In the genomic region with DNA sequence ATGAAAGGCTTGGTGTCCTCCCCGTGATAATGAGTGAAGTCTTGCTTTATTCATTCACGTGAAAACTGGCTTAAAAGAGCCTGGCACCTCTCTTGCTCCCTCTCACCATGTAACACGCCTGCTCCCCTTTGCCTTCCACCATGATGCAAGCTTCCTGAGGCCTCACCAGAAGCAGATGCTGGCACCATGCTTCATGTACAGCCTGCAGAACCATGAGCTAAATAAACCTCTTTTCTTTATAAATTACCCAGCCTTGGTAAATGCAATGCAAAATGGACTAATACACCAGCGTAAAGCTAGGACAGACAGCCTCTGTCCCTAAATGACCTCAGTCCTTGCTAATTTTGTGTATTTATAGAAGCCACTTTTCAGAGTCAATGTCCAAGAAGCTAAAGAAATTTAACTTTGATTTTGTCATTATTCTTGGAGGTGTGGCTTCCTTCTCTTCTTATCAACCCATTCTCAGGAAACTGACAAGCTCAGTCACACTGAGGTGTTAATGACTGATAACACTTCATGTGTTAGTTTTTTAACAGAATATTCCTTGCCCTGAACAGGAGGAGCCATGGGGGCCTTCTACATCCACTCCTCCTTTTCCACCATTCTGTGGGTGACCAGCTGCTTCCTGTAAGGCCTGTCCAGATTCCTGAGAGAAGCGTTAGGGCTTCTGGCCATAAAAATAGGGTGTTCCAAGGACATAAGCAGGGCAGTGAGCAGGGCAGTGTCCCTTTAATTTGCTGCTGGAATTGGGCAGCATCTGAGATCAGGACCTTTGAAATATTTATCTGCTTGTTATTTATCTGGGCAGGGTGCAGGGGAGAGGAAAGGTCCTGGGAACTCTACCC, we compare ENCODE assay signal across 1 cellular context.
TF ChIP-seq lines count a peak whose summit lies in the region.

No MANE protein-coding gene starts in this region.

TF ChIP-seq in K562, 482 proteins besides CTCF, POLR2A, EP300 and RAD21 (continued from another document and continues in another):
- TF ChIP-seq, protein P1, sequence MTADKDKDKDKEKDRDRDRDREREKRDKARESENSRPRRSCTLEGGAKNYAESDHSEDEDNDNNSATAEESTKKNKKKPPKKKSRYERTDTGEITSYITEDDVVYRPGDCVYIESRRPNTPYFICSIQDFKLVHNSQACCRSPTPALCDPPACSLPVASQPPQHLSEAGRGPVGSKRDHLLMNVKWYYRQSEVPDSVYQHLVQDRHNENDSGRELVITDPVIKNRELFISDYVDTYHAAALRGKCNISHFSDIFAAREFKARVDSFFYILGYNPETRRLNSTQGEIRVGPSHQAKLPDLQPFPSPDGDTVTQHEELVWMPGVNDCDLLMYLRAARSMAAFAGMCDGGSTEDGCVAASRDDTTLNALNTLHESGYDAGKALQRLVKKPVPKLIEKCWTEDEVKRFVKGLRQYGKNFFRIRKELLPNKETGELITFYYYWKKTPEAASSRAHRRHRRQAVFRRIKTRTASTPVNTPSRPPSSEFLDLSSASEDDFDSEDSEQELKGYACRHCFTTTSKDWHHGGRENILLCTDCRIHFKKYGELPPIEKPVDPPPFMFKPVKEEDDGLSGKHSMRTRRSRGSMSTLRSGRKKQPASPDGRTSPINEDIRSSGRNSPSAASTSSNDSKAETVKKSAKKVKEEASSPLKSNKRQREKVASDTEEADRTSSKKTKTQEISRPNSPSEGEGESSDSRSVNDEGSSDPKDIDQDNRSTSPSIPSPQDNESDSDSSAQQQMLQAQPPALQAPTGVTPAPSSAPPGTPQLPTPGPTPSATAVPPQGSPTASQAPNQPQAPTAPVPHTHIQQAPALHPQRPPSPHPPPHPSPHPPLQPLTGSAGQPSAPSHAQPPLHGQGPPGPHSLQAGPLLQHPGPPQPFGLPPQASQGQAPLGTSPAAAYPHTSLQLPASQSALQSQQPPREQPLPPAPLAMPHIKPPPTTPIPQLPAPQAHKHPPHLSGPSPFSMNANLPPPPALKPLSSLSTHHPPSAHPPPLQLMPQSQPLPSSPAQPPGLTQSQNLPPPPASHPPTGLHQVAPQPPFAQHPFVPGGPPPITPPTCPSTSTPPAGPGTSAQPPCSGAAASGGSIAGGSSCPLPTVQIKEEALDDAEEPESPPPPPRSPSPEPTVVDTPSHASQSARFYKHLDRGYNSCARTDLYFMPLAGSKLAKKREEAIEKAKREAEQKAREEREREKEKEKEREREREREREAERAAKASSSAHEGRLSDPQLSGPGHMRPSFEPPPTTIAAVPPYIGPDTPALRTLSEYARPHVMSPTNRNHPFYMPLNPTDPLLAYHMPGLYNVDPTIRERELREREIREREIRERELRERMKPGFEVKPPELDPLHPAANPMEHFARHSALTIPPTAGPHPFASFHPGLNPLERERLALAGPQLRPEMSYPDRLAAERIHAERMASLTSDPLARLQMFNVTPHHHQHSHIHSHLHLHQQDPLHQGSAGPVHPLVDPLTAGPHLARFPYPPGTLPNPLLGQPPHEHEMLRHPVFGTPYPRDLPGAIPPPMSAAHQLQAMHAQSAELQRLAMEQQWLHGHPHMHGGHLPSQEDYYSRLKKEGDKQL (CRISPR knock-in tag; IDR thresholded peaks at IDR 0.05; ENCODE audit: borderline replicate concordance), result no peak
- no peak for TF ChIP-seq CREB1 (IDR thresholded peaks at IDR 0.05)
- TF ChIP-seq CREB1 (CRISPR knock-in tag; IDR thresholded peaks at IDR 0.05), result no peak
- TF ChIP-seq NELFE (IDR thresholded peaks at IDR 0.05; ENCODE audit: insufficient read depth, insufficient read length), result no peak
- no peak for TF ChIP-seq NFYB (IDR thresholded peaks at IDR 0.05; ENCODE audit: extremely low read depth, insufficient read length)
- peak; percentile 62 for TF ChIP-seq JUND (IDR thresholded peaks at IDR 0.05; ENCODE audit: borderline replicate concordance, low read depth, low read length)
- TF ChIP-seq JUND (tag; IDR thresholded peaks at IDR 0.05; ENCODE audit: borderline replicate concordance, low read depth, low read length), result peak; percentile 36; the same call in 1 of the 3 replicates
- TF ChIP-seq, protein P2, sequence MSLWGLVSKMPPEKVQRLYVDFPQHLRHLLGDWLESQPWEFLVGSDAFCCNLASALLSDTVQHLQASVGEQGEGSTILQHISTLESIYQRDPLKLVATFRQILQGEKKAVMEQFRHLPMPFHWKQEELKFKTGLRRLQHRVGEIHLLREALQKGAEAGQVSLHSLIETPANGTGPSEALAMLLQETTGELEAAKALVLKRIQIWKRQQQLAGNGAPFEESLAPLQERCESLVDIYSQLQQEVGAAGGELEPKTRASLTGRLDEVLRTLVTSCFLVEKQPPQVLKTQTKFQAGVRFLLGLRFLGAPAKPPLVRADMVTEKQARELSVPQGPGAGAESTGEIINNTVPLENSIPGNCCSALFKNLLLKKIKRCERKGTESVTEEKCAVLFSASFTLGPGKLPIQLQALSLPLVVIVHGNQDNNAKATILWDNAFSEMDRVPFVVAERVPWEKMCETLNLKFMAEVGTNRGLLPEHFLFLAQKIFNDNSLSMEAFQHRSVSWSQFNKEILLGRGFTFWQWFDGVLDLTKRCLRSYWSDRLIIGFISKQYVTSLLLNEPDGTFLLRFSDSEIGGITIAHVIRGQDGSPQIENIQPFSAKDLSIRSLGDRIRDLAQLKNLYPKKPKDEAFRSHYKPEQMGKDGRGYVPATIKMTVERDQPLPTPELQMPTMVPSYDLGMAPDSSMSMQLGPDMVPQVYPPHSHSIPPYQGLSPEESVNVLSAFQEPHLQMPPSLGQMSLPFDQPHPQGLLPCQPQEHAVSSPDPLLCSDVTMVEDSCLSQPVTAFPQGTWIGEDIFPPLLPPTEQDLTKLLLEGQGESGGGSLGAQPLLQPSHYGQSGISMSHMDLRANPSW (CRISPR knock-in tag; IDR thresholded peaks at IDR 0.05), result no peak
- TF ChIP-seq KDM5B (IDR thresholded peaks at IDR 0.05; ENCODE audit: insufficient replicate concordance, low read depth, low read length), result no peak
- TF ChIP-seq ASH1L (IDR thresholded peaks at IDR 0.05; ENCODE audit: borderline replicate concordance, low read depth, partially characterized antibody), result no peak
- TF ChIP-seq PTRF (tag; IDR thresholded peaks at IDR 0.05), result no peak
- TF ChIP-seq TEAD4 (IDR thresholded peaks at IDR 0.05; ENCODE audit: low read length), result peak; percentile 93
- no peak for TF ChIP-seq TEAD4 (CRISPR knock-in tag; IDR thresholded peaks at IDR 0.05; ENCODE audit: borderline replicate concordance)
- TF ChIP-seq CBFA2T3 (IDR thresholded peaks at IDR 0.05), result peak; percentile 93
- TF ChIP-seq, protein P3, sequence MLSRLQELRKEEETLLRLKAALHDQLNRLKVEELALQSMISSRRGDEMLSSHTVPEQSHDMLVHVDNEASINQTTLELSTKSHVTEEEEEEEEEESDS (CRISPR knock-in tag; IDR thresholded peaks at IDR 0.05), result no peak
- TF ChIP-seq ZNF134 (CRISPR knock-in tag; conservative IDR thresholded peaks at IDR 0.05), result no peak
- peak; percentile 86 for TF ChIP-seq TRIM28 (IDR thresholded peaks at IDR 0.05)
- TF ChIP-seq NFIC (IDR thresholded peaks at IDR 0.05), result peak; percentile 28; the same call in 1 of the 2 replicates
- TF ChIP-seq ZNF551 (CRISPR knock-in tag; IDR thresholded peaks at IDR 0.05), result no peak
- TF ChIP-seq TBL1XR1 (IDR thresholded peaks at IDR 0.05; ENCODE audit: low read length in 2 of 2), result peak; percentile 71 to 77; a peak in 3 of 4 replicates
- TF ChIP-seq, protein P4, sequence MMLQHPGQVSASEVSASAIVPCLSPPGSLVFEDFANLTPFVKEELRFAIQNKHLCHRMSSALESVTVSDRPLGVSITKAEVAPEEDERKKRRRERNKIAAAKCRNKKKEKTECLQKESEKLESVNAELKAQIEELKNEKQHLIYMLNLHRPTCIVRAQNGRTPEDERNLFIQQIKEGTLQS (IDR thresholded peaks at IDR 0.05), result 0 out of 2 replicates have a peak, but pooled peaks have one; percentile 14
- TF ChIP-seq, protein P4 (CRISPR knock-in tag; conservative IDR thresholded peaks at IDR 0.05), result no peak
- TF ChIP-seq, protein P5, sequence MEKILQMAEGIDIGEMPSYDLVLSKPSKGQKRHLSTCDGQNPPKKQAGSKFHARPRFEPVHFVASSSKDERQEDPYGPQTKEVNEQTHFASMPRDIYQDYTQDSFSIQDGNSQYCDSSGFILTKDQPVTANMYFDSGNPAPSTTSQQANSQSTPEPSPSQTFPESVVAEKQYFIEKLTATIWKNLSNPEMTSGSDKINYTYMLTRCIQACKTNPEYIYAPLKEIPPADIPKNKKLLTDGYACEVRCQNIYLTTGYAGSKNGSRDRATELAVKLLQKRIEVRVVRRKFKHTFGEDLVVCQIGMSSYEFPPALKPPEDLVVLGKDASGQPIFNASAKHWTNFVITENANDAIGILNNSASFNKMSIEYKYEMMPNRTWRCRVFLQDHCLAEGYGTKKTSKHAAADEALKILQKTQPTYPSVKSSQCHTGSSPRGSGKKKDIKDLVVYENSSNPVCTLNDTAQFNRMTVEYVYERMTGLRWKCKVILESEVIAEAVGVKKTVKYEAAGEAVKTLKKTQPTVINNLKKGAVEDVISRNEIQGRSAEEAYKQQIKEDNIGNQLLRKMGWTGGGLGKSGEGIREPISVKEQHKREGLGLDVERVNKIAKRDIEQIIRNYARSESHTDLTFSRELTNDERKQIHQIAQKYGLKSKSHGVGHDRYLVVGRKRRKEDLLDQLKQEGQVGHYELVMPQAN (IDR thresholded peaks at IDR 0.05; ENCODE audit: borderline replicate concordance), result no peak
- TF ChIP-seq ZNF354B (CRISPR knock-in tag; IDR thresholded peaks at IDR 0.05), result peak; percentile 37; the same call in 1 of the 2 replicates
- TF ChIP-seq ZFP1 (CRISPR knock-in tag; IDR thresholded peaks at IDR 0.05), result no peak
- no peak for TF ChIP-seq FUS (optimal IDR thresholded peaks at IDR 0.05; ENCODE audit: low read depth, low read length)
- no peak for TF ChIP-seq LARP7 (IDR thresholded peaks at IDR 0.05)
- TF ChIP-seq, protein P6, sequence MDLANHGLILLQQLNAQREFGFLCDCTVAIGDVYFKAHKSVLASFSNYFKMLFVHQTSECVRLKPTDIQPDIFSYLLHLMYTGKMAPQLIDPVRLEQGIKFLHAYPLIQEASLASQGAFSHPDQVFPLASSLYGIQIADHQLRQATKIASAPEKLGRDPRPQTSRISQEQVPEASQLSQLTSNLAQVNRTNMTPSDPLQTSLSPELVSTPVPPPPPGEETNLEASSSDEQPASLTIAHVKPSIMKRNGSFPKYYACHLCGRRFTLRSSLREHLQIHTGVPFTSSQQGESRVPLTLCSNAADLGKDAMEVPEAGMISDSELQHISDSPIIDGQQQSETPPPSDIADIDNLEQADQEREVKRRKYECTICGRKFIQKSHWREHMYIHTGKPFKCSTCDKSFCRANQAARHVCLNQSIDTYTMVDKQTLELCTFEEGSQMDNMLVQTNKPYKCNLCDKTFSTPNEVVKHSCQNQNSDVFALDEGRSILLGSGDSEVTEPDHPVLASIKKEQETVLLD (IDR thresholded peaks at IDR 0.05), result no peak
- TF ChIP-seq GATA2 (CRISPR knock-in tag; IDR thresholded peaks at IDR 0.05), result peak; percentile 75
- TF ChIP-seq, protein P7, sequence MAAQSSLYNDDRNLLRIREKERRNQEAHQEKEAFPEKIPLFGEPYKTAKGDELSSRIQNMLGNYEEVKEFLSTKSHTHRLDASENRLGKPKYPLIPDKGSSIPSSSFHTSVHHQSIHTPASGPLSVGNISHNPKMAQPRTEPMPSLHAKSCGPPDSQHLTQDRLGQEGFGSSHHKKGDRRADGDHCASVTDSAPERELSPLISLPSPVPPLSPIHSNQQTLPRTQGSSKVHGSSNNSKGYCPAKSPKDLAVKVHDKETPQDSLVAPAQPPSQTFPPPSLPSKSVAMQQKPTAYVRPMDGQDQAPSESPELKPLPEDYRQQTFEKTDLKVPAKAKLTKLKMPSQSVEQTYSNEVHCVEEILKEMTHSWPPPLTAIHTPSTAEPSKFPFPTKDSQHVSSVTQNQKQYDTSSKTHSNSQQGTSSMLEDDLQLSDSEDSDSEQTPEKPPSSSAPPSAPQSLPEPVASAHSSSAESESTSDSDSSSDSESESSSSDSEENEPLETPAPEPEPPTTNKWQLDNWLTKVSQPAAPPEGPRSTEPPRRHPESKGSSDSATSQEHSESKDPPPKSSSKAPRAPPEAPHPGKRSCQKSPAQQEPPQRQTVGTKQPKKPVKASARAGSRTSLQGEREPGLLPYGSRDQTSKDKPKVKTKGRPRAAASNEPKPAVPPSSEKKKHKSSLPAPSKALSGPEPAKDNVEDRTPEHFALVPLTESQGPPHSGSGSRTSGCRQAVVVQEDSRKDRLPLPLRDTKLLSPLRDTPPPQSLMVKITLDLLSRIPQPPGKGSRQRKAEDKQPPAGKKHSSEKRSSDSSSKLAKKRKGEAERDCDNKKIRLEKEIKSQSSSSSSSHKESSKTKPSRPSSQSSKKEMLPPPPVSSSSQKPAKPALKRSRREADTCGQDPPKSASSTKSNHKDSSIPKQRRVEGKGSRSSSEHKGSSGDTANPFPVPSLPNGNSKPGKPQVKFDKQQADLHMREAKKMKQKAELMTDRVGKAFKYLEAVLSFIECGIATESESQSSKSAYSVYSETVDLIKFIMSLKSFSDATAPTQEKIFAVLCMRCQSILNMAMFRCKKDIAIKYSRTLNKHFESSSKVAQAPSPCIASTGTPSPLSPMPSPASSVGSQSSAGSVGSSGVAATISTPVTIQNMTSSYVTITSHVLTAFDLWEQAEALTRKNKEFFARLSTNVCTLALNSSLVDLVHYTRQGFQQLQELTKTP (IDR thresholded peaks at IDR 0.05; ENCODE audit: low read depth in 1 of 2, partially characterized antibody in 2 of 2), result peak in 1 of 2 experiments; percentile 40
- TF ChIP-seq, protein P8, sequence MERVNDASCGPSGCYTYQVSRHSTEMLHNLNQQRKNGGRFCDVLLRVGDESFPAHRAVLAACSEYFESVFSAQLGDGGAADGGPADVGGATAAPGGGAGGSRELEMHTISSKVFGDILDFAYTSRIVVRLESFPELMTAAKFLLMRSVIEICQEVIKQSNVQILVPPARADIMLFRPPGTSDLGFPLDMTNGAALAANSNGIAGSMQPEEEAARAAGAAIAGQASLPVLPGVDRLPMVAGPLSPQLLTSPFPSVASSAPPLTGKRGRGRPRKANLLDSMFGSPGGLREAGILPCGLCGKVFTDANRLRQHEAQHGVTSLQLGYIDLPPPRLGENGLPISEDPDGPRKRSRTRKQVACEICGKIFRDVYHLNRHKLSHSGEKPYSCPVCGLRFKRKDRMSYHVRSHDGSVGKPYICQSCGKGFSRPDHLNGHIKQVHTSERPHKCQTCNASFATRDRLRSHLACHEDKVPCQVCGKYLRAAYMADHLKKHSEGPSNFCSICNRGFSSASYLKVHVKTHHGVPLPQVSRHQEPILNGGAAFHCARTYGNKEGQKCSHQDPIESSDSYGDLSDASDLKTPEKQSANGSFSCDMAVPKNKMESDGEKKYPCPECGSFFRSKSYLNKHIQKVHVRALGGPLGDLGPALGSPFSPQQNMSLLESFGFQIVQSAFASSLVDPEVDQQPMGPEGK (CRISPR knock-in tag; IDR thresholded peaks at IDR 0.05; ENCODE audit: borderline replicate concordance), result no peak
- TF ChIP-seq SMAD2 (IDR thresholded peaks at IDR 0.05; ENCODE audit: low read depth, low read length), result no peak
- no peak for TF ChIP-seq RNF2 (IDR thresholded peaks at IDR 0.05)
- no peak for TF ChIP-seq SP2 (IDR thresholded peaks at IDR 0.05; ENCODE audit: extremely low read depth, low read depth, low read length, poor library complexity, severe bottlenecking)
- TF ChIP-seq MIER1 (IDR thresholded peaks at IDR 0.05; ENCODE audit: low read depth), result no peak
- TF ChIP-seq GTF2E2 (tag; IDR thresholded peaks at IDR 0.05), result no peak
- no peak for TF ChIP-seq MAFG (tag; conservative IDR thresholded peaks at IDR 0.05)
- TF ChIP-seq ARID1B (IDR thresholded peaks at IDR 0.05), result peak; percentile 93
- TF ChIP-seq ZNF41 (CRISPR knock-in tag; conservative IDR thresholded peaks at IDR 0.05), result no peak
- peak; percentile 88 for TF ChIP-seq NCOR1 (IDR thresholded peaks at IDR 0.05)
- no peak for TF ChIP-seq NFE2L1 (tag; IDR thresholded peaks at IDR 0.05; ENCODE audit: borderline replicate concordance, low read depth)
- no peak for TF ChIP-seq ZNF274 (IDR thresholded peaks at IDR 0.05; ENCODE audit: borderline replicate concordance, low read depth, low read length)
- TF ChIP-seq RBM17 (IDR thresholded peaks at IDR 0.05; ENCODE audit: borderline replicate concordance, low read depth, low read length), result no peak
